In genomic region chr2:37671013-37671815, GRCh38 we compare ENCODE assay signal across 8 cellular contexts. TPM values are rescaled to one million over a fixed set of nuclear protein-coding genes. Genes with fewer than 3 reads are reported as not detected.
DNase-seq lines count a peak whose midpoint lies in the region; ATAC-seq lines count a peak whose summit lies in the region.

Gene CDC42EP3 (minus strand): TSS chr2:37671642. CDS start chr2:37646587, 25,055 bp downstream.

- ATAC-seq in GM21360 (IDR thresholded peaks at IDR 0.05; ENCODE audit: unreplicated experiment), result peak; percentile 44
- ATAC-seq in activated naive CD4-positive, alpha-beta T cell treated with anti-CD3 and anti-CD28 coated beads, Interleukin-2, amount 50 U/mL, for 72 hours, result peak; percentile 78 to 84

- H3K9me3 ChIP-seq in HUES48 (ENCODE audit: control insufficient read depth, insufficient read depth, low read length), result no peaks in the 10 kb centered on the region
- H3K9me3 ChIP-seq in SK-N-MC (ENCODE audit: low read depth, low read length), result no peaks in the 10 kb centered on the region

- peak; percentile 71 for DNase-seq in Caki2 (ENCODE audit: low read depth)
- DNase-seq in SK-N-MC (ENCODE audit: low read depth, low spot score), result no peak
- peak; percentile 70 to 79 for DNase-seq in activated naive CD4-positive, alpha-beta T cell treated with anti-CD3 and anti-CD28 coated beads, Interleukin-2, amount 50 U/mL, for 72 hours (ENCODE audit: low spot score in 2 of 2)
- peak; percentile 92 for DNase-seq in cardiac septum (ENCODE audit: low spot score)
- DNase-seq in pulmonary artery endothelial cell (ENCODE audit: low read depth, low spot score), result no peak
- no peak for DNase-seq in H4 (ENCODE audit: low spot score)

- H3K9ac ChIP-seq in HUES48 (ENCODE audit: low read depth, low read length), result peak within 1 kb of the TSS; percentile 85
- H3K9ac ChIP-seq in SK-N-MC (ENCODE audit: insufficient read length), result peak within 1 kb of the TSS; percentile 64

- H3K4me3 ChIP-seq in HUES48 (ENCODE audit: low read depth, low read length) (peak within 1 kb of the TSS; percentile 95), SK-N-MC (peak within 1 kb of the TSS; percentile 97)

- H3K9me3 Mint-ChIP-seq in activated naive CD4-positive, alpha-beta T cell treated with anti-CD3 and anti-CD28 coated beads, Interleukin-2, amount 50 U/mL, for 72 hours, result no peaks in the 10 kb centered on the region

- in situ Hi-C loops in Caki2 (cut with HindIII; ENCODE audit: low pct_unique_long_range_greater_than_20kb, low sequenced_read_pairs), result no loop called here

- H3K27me3 ChIP-seq in HUES48 (ENCODE audit: control insufficient read depth, insufficient read depth, low read length), result no peaks in the 10 kb centered on the region

- H3K36me3 Mint-ChIP-seq in activated naive CD4-positive, alpha-beta T cell treated with anti-CD3 and anti-CD28 coated beads, Interleukin-2, amount 50 U/mL, for 72 hours, result peaks cover 8 to 19% of the 10 kb centered on the region in 2 donors

- H3K36me3 ChIP-seq in HUES48 (ENCODE audit: control insufficient read depth, insufficient read depth, low read length) (peaks cover 21% of the 10 kb centered on the region), SK-N-MC (ENCODE audit: insufficient read depth, low read length) (no peaks in the 10 kb centered on the region)

- peaks cover 47% of the 10 kb centered on the region for H3K4me1 ChIP-seq in HUES48 (ENCODE audit: control insufficient read depth, insufficient read depth, low read length)

- peak within 1 kb of the TSS; percentile 86 to 92 for H3K27ac Mint-ChIP-seq in activated naive CD4-positive, alpha-beta T cell treated with anti-CD3 and anti-CD28 coated beads, Interleukin-2, amount 50 U/mL, for 72 hours

- intact Hi-C loops in cardiac septum (cut with DNase I), result loop anchor here (1.0 to 10.0 kb wide), 4 partner anchors 124 to 257 kb away; no protein-coding TSS in a partner anchor

- H3K27ac ChIP-seq in HUES48 (ENCODE audit: low read depth, low read length) (peak within 1 kb of the TSS; percentile 96), SK-N-MC (no peak within 1 kb of the TSS)

RNA-seq across cellular contexts. Expression of gene CDC42EP3, which starts in this region (rescaled TPM):
- 25.5 and 41.0 TPM in 2 replicates for total RNA-seq in Caki2 (2014; rRNA removed; shearing (Covaris generic); ENCODE audit: low replicate concordance)
- 10 to 100 TPM; 11.1 to 12.5 TPM for total RNA-seq in activated naive CD4-positive, alpha-beta T cell treated with anti-CD3 and anti-CD28 coated beads, Interleukin-2, amount 50 U/mL, for 72 hours
- total RNA-seq in cardiac septum (194 TPM), pulmonary artery endothelial cell (26.1 and 35.3 TPM in 2 replicates)
- total RNA-seq in H4 (2014; rRNA removed; shearing (Covaris generic)), result 4.1 and 8.5 TPM in 2 replicates

Comparison
In these comparisons a context has a peak if more than half of its experiments do, and no peak if none do; other contexts are left out.
1. DNase-seq: peak in Caki2 (single experiment), activated naive CD4-positive, alpha-beta T cell treated with anti-CD3 and anti-CD28 coated beads, Interleukin-2, amount 50 U/mL, for 72 hours (2 of 2) and cardiac septum (single experiment); none in SK-N-MC (single experiment), pulmonary artery endothelial cell (single experiment) and H4 (single experiment).